Comparison of ENCODE assay signal across 1 cellular context in the genomic region with DNA sequence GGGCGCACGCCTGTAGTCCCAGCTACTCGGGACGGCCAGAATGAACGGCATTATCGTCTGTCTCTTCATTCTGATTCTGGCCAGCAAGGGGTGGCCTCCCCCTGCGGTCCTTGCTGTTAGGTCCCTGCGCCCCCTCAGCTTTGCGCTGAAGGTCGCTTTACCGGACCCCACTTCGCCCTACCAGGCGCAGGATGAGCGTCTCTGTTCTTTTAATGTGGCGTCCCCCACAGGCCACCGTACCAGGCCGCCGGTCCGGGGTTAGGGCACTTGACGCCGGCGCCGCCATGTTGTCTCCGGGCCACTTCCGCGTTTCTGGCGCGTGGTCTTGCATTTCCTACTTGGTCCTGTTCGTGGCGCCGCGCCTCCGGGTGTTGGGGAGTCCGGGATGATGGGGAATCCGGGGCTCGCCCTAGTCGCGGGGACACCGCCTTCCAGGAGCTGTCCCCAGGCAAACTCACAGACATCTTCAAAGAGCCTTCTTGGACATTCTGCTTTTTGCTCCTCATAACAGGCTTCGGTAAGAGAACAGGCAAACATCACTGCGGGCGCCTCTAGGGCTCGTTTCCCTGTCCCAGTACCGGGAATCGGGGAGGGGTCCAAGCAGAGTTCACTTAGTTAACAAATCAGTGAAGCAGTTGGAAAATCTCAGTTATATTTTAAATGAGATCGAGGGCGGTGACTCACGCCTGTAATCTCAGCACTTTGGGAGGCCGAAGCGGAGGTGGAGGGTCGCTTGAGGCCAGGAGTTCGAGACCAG.
TF ChIP-seq lines count a peak whose summit lies in the region.

No MANE protein-coding gene starts in this region.

TF ChIP-seq in K562, 482 proteins besides CTCF, POLR2A, EP300 and RAD21 (continued from another document and continues in another):
- TF ChIP-seq USF1 (CRISPR knock-in tag; IDR thresholded peaks at IDR 0.05) (peak; percentile 41), SOX6 (IDR thresholded peaks at IDR 0.05) (0 out of 2 replicates have a peak, but pooled peaks have one; percentile 37), PYGO2 (tag; IDR thresholded peaks at IDR 0.05) (no peak), CHAMP1 (IDR thresholded peaks at IDR 0.05) (0 out of 2 replicates have a peak, but pooled peaks have one; percentile 29), HDAC1 (IDR thresholded peaks at IDR 0.05) (peak in 1 of 2 experiments; percentile 23; a peak in 1 of 4 replicates), L3MBTL2 (IDR thresholded peaks at IDR 0.05) (peak; percentile 87), KLF10 (CRISPR knock-in tag; IDR thresholded peaks at IDR 0.05) (no peak), ZNF436 (CRISPR knock-in tag; IDR thresholded peaks at IDR 0.05) (no peak), COPS2 (conservative IDR thresholded peaks at IDR 0.05) (no peak), HCFC1 (IDR thresholded peaks at IDR 0.05; ENCODE audit: low read depth, low read length) (peak; percentile 90), ARID1B (IDR thresholded peaks at IDR 0.05) (peak; percentile 21; the same call in 1 of the 2 replicates), TFE3 (CRISPR knock-in tag; IDR thresholded peaks at IDR 0.05) (no peak), MTA3 (IDR thresholded peaks at IDR 0.05; ENCODE audit: borderline replicate concordance) (peak; percentile 98), ZBTB17 (CRISPR knock-in tag; IDR thresholded peaks at IDR 0.05) (0 out of 2 replicates have a peak, but pooled peaks have one; percentile 44), CTBP1 (IDR thresholded peaks at IDR 0.05; ENCODE audit: borderline replicate concordance) (peak; percentile 70; the same call in 1 of the 2 replicates), STAG1 (CRISPR knock-in tag; IDR thresholded peaks at IDR 0.05; ENCODE audit: borderline replicate concordance) (peak; percentile 66; the same call in 1 of the 2 replicates), ZNF263 (CRISPR knock-in tag; IDR thresholded peaks at IDR 0.05; ENCODE audit: borderline replicate concordance) (0 out of 2 replicates have a peak, but pooled peaks have one; percentile 46), NR4A1 (CRISPR knock-in tag; IDR thresholded peaks at IDR 0.05) (no peak), NR4A1 (tag; IDR thresholded peaks at IDR 0.05) (peak; percentile 75; the same call in 1 of the 2 replicates), ATF7 (IDR thresholded peaks at IDR 0.05) (peak; percentile 48; the same call in 1 of the 2 replicates), FOXM1 (IDR thresholded peaks at IDR 0.05; ENCODE audit: low read depth) (0 out of 2 replicates have a peak, but pooled peaks have one; percentile 16), FOXM1 (CRISPR knock-in tag; IDR thresholded peaks at IDR 0.05; ENCODE audit: low read depth) (no peak), EP400 (IDR thresholded peaks at IDR 0.05) (peak; percentile 84), DIDO1 (tag; IDR thresholded peaks at IDR 0.05; ENCODE audit: low read depth) (peak; percentile 78; the same call in 1 of the 2 replicates), RBFOX2 (IDR thresholded peaks at IDR 0.05; ENCODE audit: low read depth, low read length) (peak; percentile 80), SUPT5H (IDR thresholded peaks at IDR 0.05) (no peak)
- TF ChIP-seq, protein P1, sequence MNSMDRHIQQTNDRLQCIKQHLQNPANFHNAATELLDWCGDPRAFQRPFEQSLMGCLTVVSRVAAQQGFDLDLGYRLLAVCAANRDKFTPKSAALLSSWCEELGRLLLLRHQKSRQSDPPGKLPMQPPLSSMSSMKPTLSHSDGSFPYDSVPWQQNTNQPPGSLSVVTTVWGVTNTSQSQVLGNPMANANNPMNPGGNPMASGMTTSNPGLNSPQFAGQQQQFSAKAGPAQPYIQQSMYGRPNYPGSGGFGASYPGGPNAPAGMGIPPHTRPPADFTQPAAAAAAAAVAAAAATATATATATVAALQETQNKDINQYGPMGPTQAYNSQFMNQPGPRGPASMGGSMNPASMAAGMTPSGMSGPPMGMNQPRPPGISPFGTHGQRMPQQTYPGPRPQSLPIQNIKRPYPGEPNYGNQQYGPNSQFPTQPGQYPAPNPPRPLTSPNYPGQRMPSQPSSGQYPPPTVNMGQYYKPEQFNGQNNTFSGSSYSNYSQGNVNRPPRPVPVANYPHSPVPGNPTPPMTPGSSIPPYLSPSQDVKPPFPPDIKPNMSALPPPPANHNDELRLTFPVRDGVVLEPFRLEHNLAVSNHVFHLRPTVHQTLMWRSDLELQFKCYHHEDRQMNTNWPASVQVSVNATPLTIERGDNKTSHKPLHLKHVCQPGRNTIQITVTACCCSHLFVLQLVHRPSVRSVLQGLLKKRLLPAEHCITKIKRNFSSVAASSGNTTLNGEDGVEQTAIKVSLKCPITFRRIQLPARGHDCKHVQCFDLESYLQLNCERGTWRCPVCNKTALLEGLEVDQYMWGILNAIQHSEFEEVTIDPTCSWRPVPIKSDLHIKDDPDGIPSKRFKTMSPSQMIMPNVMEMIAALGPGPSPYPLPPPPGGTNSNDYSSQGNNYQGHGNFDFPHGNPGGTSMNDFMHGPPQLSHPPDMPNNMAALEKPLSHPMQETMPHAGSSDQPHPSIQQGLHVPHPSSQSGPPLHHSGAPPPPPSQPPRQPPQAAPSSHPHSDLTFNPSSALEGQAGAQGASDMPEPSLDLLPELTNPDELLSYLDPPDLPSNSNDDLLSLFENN (IDR thresholded peaks at IDR 0.05; ENCODE audit: low read depth in 2 of 2, low read length in 2 of 2): 0 out of 4 replicates have a peak, but pooled peaks of 1 of the 2 experiments have one; percentile 17
- TF ChIP-seq, protein P2, sequence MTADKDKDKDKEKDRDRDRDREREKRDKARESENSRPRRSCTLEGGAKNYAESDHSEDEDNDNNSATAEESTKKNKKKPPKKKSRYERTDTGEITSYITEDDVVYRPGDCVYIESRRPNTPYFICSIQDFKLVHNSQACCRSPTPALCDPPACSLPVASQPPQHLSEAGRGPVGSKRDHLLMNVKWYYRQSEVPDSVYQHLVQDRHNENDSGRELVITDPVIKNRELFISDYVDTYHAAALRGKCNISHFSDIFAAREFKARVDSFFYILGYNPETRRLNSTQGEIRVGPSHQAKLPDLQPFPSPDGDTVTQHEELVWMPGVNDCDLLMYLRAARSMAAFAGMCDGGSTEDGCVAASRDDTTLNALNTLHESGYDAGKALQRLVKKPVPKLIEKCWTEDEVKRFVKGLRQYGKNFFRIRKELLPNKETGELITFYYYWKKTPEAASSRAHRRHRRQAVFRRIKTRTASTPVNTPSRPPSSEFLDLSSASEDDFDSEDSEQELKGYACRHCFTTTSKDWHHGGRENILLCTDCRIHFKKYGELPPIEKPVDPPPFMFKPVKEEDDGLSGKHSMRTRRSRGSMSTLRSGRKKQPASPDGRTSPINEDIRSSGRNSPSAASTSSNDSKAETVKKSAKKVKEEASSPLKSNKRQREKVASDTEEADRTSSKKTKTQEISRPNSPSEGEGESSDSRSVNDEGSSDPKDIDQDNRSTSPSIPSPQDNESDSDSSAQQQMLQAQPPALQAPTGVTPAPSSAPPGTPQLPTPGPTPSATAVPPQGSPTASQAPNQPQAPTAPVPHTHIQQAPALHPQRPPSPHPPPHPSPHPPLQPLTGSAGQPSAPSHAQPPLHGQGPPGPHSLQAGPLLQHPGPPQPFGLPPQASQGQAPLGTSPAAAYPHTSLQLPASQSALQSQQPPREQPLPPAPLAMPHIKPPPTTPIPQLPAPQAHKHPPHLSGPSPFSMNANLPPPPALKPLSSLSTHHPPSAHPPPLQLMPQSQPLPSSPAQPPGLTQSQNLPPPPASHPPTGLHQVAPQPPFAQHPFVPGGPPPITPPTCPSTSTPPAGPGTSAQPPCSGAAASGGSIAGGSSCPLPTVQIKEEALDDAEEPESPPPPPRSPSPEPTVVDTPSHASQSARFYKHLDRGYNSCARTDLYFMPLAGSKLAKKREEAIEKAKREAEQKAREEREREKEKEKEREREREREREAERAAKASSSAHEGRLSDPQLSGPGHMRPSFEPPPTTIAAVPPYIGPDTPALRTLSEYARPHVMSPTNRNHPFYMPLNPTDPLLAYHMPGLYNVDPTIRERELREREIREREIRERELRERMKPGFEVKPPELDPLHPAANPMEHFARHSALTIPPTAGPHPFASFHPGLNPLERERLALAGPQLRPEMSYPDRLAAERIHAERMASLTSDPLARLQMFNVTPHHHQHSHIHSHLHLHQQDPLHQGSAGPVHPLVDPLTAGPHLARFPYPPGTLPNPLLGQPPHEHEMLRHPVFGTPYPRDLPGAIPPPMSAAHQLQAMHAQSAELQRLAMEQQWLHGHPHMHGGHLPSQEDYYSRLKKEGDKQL (CRISPR knock-in tag; IDR thresholded peaks at IDR 0.05; ENCODE audit: borderline replicate concordance): no peak
- TF ChIP-seq, protein P3, sequence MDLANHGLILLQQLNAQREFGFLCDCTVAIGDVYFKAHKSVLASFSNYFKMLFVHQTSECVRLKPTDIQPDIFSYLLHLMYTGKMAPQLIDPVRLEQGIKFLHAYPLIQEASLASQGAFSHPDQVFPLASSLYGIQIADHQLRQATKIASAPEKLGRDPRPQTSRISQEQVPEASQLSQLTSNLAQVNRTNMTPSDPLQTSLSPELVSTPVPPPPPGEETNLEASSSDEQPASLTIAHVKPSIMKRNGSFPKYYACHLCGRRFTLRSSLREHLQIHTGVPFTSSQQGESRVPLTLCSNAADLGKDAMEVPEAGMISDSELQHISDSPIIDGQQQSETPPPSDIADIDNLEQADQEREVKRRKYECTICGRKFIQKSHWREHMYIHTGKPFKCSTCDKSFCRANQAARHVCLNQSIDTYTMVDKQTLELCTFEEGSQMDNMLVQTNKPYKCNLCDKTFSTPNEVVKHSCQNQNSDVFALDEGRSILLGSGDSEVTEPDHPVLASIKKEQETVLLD (IDR thresholded peaks at IDR 0.05): no peak
- TF ChIP-seq, protein P4, sequence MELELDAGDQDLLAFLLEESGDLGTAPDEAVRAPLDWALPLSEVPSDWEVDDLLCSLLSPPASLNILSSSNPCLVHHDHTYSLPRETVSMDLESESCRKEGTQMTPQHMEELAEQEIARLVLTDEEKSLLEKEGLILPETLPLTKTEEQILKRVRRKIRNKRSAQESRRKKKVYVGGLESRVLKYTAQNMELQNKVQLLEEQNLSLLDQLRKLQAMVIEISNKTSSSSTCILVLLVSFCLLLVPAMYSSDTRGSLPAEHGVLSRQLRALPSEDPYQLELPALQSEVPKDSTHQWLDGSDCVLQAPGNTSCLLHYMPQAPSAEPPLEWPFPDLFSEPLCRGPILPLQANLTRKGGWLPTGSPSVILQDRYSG (tag; conservative IDR thresholded peaks at IDR 0.05; ENCODE audit: low read depth): 0 out of 2 replicates have a peak, but pooled peaks have one; percentile 50
- TF ChIP-seq, protein P5, sequence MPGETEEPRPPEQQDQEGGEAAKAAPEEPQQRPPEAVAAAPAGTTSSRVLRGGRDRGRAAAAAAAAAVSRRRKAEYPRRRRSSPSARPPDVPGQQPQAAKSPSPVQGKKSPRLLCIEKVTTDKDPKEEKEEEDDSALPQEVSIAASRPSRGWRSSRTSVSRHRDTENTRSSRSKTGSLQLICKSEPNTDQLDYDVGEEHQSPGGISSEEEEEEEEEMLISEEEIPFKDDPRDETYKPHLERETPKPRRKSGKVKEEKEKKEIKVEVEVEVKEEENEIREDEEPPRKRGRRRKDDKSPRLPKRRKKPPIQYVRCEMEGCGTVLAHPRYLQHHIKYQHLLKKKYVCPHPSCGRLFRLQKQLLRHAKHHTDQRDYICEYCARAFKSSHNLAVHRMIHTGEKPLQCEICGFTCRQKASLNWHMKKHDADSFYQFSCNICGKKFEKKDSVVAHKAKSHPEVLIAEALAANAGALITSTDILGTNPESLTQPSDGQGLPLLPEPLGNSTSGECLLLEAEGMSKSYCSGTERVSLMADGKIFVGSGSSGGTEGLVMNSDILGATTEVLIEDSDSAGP (CRISPR knock-in tag; IDR thresholded peaks at IDR 0.05): peak; percentile 58; the same call in 1 of the 2 replicates
- TF ChIP-seq, protein P6, sequence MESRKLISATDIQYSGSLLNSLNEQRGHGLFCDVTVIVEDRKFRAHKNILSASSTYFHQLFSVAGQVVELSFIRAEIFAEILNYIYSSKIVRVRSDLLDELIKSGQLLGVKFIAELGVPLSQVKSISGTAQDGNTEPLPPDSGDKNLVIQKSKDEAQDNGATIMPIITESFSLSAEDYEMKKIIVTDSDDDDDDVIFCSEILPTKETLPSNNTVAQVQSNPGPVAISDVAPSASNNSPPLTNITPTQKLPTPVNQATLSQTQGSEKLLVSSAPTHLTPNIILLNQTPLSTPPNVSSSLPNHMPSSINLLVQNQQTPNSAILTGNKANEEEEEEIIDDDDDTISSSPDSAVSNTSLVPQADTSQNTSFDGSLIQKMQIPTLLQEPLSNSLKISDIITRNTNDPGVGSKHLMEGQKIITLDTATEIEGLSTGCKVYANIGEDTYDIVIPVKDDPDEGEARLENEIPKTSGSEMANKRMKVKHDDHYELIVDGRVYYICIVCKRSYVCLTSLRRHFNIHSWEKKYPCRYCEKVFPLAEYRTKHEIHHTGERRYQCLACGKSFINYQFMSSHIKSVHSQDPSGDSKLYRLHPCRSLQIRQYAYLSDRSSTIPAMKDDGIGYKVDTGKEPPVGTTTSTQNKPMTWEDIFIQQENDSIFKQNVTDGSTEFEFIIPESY (CRISPR knock-in tag; IDR thresholded peaks at IDR 0.05): peak; percentile 72
